8 cellular contexts compared by ENCODE assay signal in the genomic region with DNA sequence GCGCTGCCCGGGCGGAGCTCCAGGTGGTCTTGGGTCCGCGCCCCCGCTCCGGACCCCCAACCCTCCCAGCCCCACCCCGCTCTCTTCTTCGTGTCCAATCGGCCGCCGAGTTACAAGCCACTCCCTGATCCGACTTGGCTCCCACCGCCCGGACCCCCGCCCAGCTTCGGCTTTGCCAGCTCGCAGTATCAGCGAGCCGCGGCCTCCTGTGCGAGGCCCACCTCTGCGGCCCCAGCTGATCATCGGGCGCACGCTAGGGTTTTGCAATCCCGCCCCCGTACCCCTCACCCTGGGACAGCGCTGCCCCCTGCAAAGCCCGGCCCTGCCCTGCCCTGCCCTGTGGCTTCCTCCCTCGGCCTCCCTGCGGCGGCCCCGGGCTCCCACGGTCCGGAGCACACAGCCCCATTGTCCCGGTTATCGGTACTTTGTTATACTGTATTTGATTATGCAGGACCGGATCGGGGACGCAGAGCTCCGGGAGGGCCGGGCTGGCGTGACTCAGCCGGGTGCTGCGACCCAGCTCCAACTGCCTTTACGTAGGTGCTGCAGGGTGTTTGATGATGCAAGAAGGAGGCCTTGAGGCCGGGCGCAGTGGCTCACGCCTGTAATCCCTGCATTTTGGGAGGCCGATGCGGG. TPM values are rescaled to one million over a fixed set of nuclear protein-coding genes. Genes with fewer than 3 reads are reported as not detected.
DNase-seq lines count a peak whose midpoint lies in the region; ATAC-seq lines count a peak whose summit lies in the region.

No MANE protein-coding gene starts in this region.

- H3K36me3 ChIP-seq in adipocyte (ENCODE audit: control insufficient read depth, insufficient read depth, low read length, severe bottlenecking) = peaks cover 6% of the 10 kb centered on the region
- H3K36me3 ChIP-seq in iPS-15b (ENCODE audit: control insufficient read depth, insufficient read depth, low read length) = peaks cover 11% of the 10 kb centered on the region

- H3K9me3 ChIP-seq in adipocyte (ENCODE audit: control insufficient read depth, low read length) = no peaks in the 10 kb centered on the region
- H3K9me3 ChIP-seq in iPS-15b (ENCODE audit: control insufficient read depth, insufficient read depth, low read length) = no peaks in the 10 kb centered on the region

- H3K9ac ChIP-seq in adipocyte (ENCODE audit: low read length) = no peak overlapping the region
- peak overlapping the region; percentile 47 for H3K9ac ChIP-seq in iPS-15b (ENCODE audit: low read depth, low read length)

- H3K4me3 ChIP-seq in adipocyte (ENCODE audit: low read length) (no peak overlapping the region), iPS-15b (ENCODE audit: low read depth, low read length) (peak overlapping the region; percentile 54)

- no peaks in the 10 kb centered on the region for H3K27me3 ChIP-seq in adipocyte (replicated peaks; ENCODE audit: control insufficient read depth, insufficient read depth, low read length)
- H3K27me3 ChIP-seq in iPS-15b (ENCODE audit: control insufficient read depth, insufficient read depth, low read length) = no peaks in the 10 kb centered on the region

- DNase-seq in DMS79 treated with DMSO at 0.1 percent for 48 hours (lab: John Stamatoyannopoulos, UW) (peak; percentile 85), RPMI7951 (ENCODE audit: low read depth) (peak; percentile 80), adipocyte (ENCODE audit: low read depth) (peak; percentile 73), SHP77 treated with DMSO at 0.1 percent for 48 hours (lab: John Stamatoyannopoulos, UW) (no peak), COR-L47 (lab: John Stamatoyannopoulos, UW) (no peak)
- peak; percentile 46 to 52 for DNase-seq in stimulated activated CD4-positive, alpha-beta T cell treated with anti-CD3 and anti-CD28 coated beads, Interleukin-2, amount 100 ng/mL, for 24 hours

- H3K4me1 ChIP-seq in adipocyte (ENCODE audit: control insufficient read depth, insufficient read depth, low read length) (no peaks in the 10 kb centered on the region), iPS-15b (ENCODE audit: control insufficient read depth, insufficient read depth, low read length) (peaks cover 2% of the 10 kb centered on the region)

- peak; percentile 19 for ATAC-seq in HG03045 (IDR thresholded peaks at IDR 0.05; ENCODE audit: unreplicated experiment)

RNA-seq across cellular contexts. Expression of gene LPAR2, which starts 0.6 kb away (rescaled TPM):
- total RNA-seq in RPMI7951 (2014; rRNA removed; shearing (Covaris generic)) = 0.72 and 1.4 TPM in 2 replicates

RNA-seq across cellular contexts. Expression of gene PBX4, which starts 10.1 kb away (rescaled TPM):
- total RNA-seq in RPMI7951 (2014; rRNA removed; shearing (Covaris generic)) = 2.1 and 3.0 TPM in 2 replicates

RNA-seq across cellular contexts. Expression of gene GMIP, which starts 14.8 kb away (rescaled TPM):
- total RNA-seq in RPMI7951 (2014; rRNA removed; shearing (Covaris generic)) = 2.3 and 3.3 TPM in 2 replicates

RNA-seq across cellular contexts. Expression of gene ATP13A1, which starts 34.9 kb away (rescaled TPM):
- 21.3 and 34.7 TPM in 2 replicates for total RNA-seq in RPMI7951 (2014; rRNA removed; shearing (Covaris generic))

RNA-seq across cellular contexts. Expression of gene ZNF101, which starts 40.0 kb away (rescaled TPM):
- 5.2 and 9.3 TPM in 2 replicates for total RNA-seq in RPMI7951 (2014; rRNA removed; shearing (Covaris generic))

Comparison
In these comparisons a context has a peak if more than half of its experiments do, and no peak if none do; other contexts are left out.
1. DNase-seq: peak in DMS79 treated with DMSO at 0.1 percent for 48 hours (single experiment), RPMI7951 (single experiment), adipocyte (single experiment) and stimulated activated CD4-positive, alpha-beta T cell treated with anti-CD3 and anti-CD28 coated beads, Interleukin-2, amount 100 ng/mL, for 24 hours (2 of 2); none in SHP77 treated with DMSO at 0.1 percent for 48 hours (single experiment) and COR-L47 (single experiment).